1 cellular context compared by ENCODE assay signal in genomic region chr17:14196337-14196997, GRCh38.
TF ChIP-seq lines count a peak whose summit lies in the region.

No MANE protein-coding gene starts in this region.

TF ChIP-seq in HepG2, 621 proteins besides CTCF, POLR2A, EP300 and RAD21:
- TF ChIP-seq ZNF558 (CRISPR knock-in tag; IDR thresholded peaks at IDR 0.05; ENCODE audit: borderline replicate concordance) = no peak
- TF ChIP-seq PRDM15 (CRISPR knock-in tag; IDR thresholded peaks at IDR 0.05) = no peak
- TF ChIP-seq ATF7 (IDR thresholded peaks at IDR 0.05) = no peak
- no peak for TF ChIP-seq ATF7 (CRISPR knock-in tag; IDR thresholded peaks at IDR 0.05)
- no peak for TF ChIP-seq ZKSCAN5 (CRISPR knock-in tag; IDR thresholded peaks at IDR 0.05)
- no peak for TF ChIP-seq HOMEZ (CRISPR knock-in tag; IDR thresholded peaks at IDR 0.05; ENCODE audit: low read depth)
- no peak for TF ChIP-seq CEBPZ (IDR thresholded peaks at IDR 0.05; ENCODE audit: low read length)
- TF ChIP-seq KDM4B (CRISPR knock-in tag; IDR thresholded peaks at IDR 0.05) = no peak
- TF ChIP-seq CBFB (CRISPR knock-in tag; IDR thresholded peaks at IDR 0.05) = no peak
- TF ChIP-seq ZNF362 (CRISPR knock-in tag; IDR thresholded peaks at IDR 0.05; ENCODE audit: borderline replicate concordance) = no peak
- TF ChIP-seq ZNF501 (CRISPR knock-in tag; IDR thresholded peaks at IDR 0.05) = no peak
- TF ChIP-seq ZNF263 (CRISPR knock-in tag; IDR thresholded peaks at IDR 0.05) = no peak
- TF ChIP-seq SUZ12 (IDR thresholded peaks at IDR 0.05; ENCODE audit: low read depth, low read length) = no peak
- TF ChIP-seq ZNF776 (CRISPR knock-in tag; IDR thresholded peaks at IDR 0.05) = no peak
- no peak for TF ChIP-seq CENPBD1 (CRISPR knock-in tag; IDR thresholded peaks at IDR 0.05; ENCODE audit: borderline replicate concordance, low read depth)
- TF ChIP-seq ZNF570 (CRISPR knock-in tag; IDR thresholded peaks at IDR 0.05; ENCODE audit: borderline replicate concordance) = no peak
- no peak for TF ChIP-seq DZIP1 (CRISPR knock-in tag; IDR thresholded peaks at IDR 0.05)
TF ChIP-seq in HepG2: peak in this region for 0.
